8 cellular contexts compared by ENCODE assay signal in genomic region chr2:191679818-191680600, GRCh38. TPM values are rescaled to one million over a fixed set of nuclear protein-coding genes. Genes with fewer than 3 reads are reported as not detected.
A peak's percentile ranks its signal among the peaks of the same experiment; 100 is the strongest.
DNase-seq lines count a peak whose midpoint lies in the region; ATAC-seq, FAIRE-seq and TF ChIP-seq lines count a peak whose summit lies in the region.

No MANE protein-coding gene starts in this region.

- intact Hi-C loops in naive thymus-derived CD4-positive, alpha-beta T cell (cut with micrococcal nuclease), result loop anchor here (1.0 to 10.0 kb wide), 10 partner anchors 11 to 2005 kb away; partner anchors contain the start of genes ANKAR (in 1 of the 2), MFSD6 (in 1 of the 2) and OSGEPL1 (in 1 of the 2)

- CTCF ChIA-PET in naive thymus-derived CD4-positive, alpha-beta T cell (lab: Charles Lee), result interaction anchor here (0.6 to 1.4 kb wide), 3 partner anchors 56 to 113 kb away, joined by 3 to 5 read pairs (median 3); no protein-coding TSS in a partner anchor

- in situ Hi-C loops in astrocyte of the spinal cord (cut with HindIII; ENCODE audit: low sequenced_read_pairs), result loop anchor here (25.0 kb wide), 1 partner anchor 118 kb away; no protein-coding TSS in a partner anchor

- H3K27me3 ChIP-seq in MG63, result no peaks in the 10 kb centered on the region
- no peaks in the 10 kb centered on the region for H3K27me3 ChIP-seq in naive thymus-derived CD4-positive, alpha-beta T cell (ENCODE audit: control insufficient read depth in 2 of 2, insufficient read depth in 2 of 2, low read length in 2 of 2)

- H3K4me1 ChIP-seq in naive thymus-derived CD4-positive, alpha-beta T cell (ENCODE audit: control insufficient read depth in 2 of 2, insufficient read depth in 2 of 2, low read length in 2 of 2), result peaks cover 46 to 47% of the 10 kb centered on the region in 2 donors

- no peak for ATAC-seq in naive thymus-derived CD4-positive, alpha-beta T cell

- peak overlapping the region; percentile 87 for H3K27ac ChIP-seq in naive thymus-derived CD4-positive, alpha-beta T cell (ENCODE audit: low read depth, low read length)

- peaks cover 0 to 4% (median 0%) of the 10 kb centered on the region in 11 donors for H3K9me3 Mint-ChIP-seq in naive thymus-derived CD4-positive, alpha-beta T cell

- no peak for TF ChIP-seq CTCF in astrocyte of the spinal cord (IDR thresholded peaks at IDR 0.05; ENCODE audit: low read depth, low read length)

- peak overlapping the region; percentile 60 to 100 (median 98) for H3K27ac Mint-ChIP-seq in naive thymus-derived CD4-positive, alpha-beta T cell

- peak overlapping the region; percentile 68 for H3K4me3 ChIP-seq in MG63
- peak overlapping the region; percentile 83 for H3K4me3 ChIP-seq in astrocyte of the spinal cord (ENCODE audit: low read depth, low read length)
- H3K4me3 ChIP-seq in naive thymus-derived CD4-positive, alpha-beta T cell (ENCODE audit: low read length), result peak overlapping the region; percentile 37

- H3K4me1 Mint-ChIP-seq in naive thymus-derived CD4-positive, alpha-beta T cell, result peaks cover 26 to 76% (median 68%) of the 10 kb centered on the region in 7 donors

- peak overlapping the region; percentile 87 to 99 (median 96) for H3K4me3 Mint-ChIP-seq in naive thymus-derived CD4-positive, alpha-beta T cell

- no peaks in the 10 kb centered on the region for H3K9me3 ChIP-seq in MG63
- H3K9me3 ChIP-seq in naive thymus-derived CD4-positive, alpha-beta T cell (ENCODE audit: control insufficient read depth in 2 of 3, low read length in 3 of 3), result no peaks in the 10 kb centered on the region

- peaks cover 4 to 27% (median 14%) of the 10 kb centered on the region in 5 donors for H3K36me3 Mint-ChIP-seq in naive thymus-derived CD4-positive, alpha-beta T cell

- H3K27me3 Mint-ChIP-seq in naive thymus-derived CD4-positive, alpha-beta T cell, result peaks cover 0 to 2% (median 0%) of the 10 kb centered on the region in 5 donors

- FAIRE-seq in GM12892 (lab: Jason Lieb, UNC), result peak; percentile 84

- POLR2A ChIA-PET in naive thymus-derived CD4-positive, alpha-beta T cell (lab: Charles Lee), result interaction anchor here (0.6 to 9.8 kb wide), 5 partner anchors 44 to 111 kb away, joined by 3 to 173 read pairs (median 3); no protein-coding TSS in a partner anchor

- DNase-seq in GM12892 (ENCODE audit: insufficient read length) (no peak), H4 (ENCODE audit: low spot score) (peak; percentile 79), MG63 (no peak), astrocyte of the spinal cord (ENCODE audit: low read depth, low spot score) (peak; percentile 74), NCI-H2171 treated with DMSO at 0.1 percent for 48 hours (lab: John Stamatoyannopoulos, UW) (no peak), NCI-H1436 (lab: John Stamatoyannopoulos, UW) (no peak), middle frontal gyrus (ENCODE audit: extremely low spot score, low spot score) (no peak)
- DNase-seq in naive thymus-derived CD4-positive, alpha-beta T cell, result peak in 7 of 9 donors; percentile 40 to 59 (median 48)

- peak; percentile 67 for TF ChIP-seq POLR2A in GM12892 (IDR thresholded peaks at IDR 0.05; ENCODE audit: low read depth, low read length)

- H3K36me3 ChIP-seq in MG63, result peaks cover 59% of the 10 kb centered on the region
- H3K36me3 ChIP-seq in naive thymus-derived CD4-positive, alpha-beta T cell (ENCODE audit: control insufficient read depth in 2 of 3, insufficient read depth in 3 of 3, low read length in 3 of 3), result peaks cover 13 to 30% (median 19%) of the 10 kb centered on the region in 3 experiments

RNA-seq across cellular contexts. Expression of gene NABP1, which starts 2.1 kb away (rescaled TPM):
- polyA plus RNA-seq in GM12892 (2012; ENCODE audit: missing spikeins), result 20.7 TPM
- 17.9 and 19.8 TPM in 2 replicates for total RNA-seq in H4 (2014; rRNA removed; shearing (Covaris generic))
- 15.8 and 24.1 TPM in 2 replicates for total RNA-seq in MG63 (2014; rRNA removed; shearing (Covaris generic); ENCODE audit: low replicate concordance)
- total RNA-seq in naive thymus-derived CD4-positive, alpha-beta T cell, result 10 to 100 TPM; 24.5 to 79.5 (median 55.4) TPM
- 1 to 10 TPM; 4.2 to 5.6 TPM for polyA plus RNA-seq in naive thymus-derived CD4-positive, alpha-beta T cell

Comparison
In these comparisons a context has a peak if more than half of its experiments do, and no peak if none do; other contexts are left out.
1. DNase-seq: peak in H4 (single experiment), astrocyte of the spinal cord (single experiment) and naive thymus-derived CD4-positive, alpha-beta T cell (7 of 9); none in GM12892 (single experiment), MG63 (single experiment), NCI-H2171 treated with DMSO at 0.1 percent for 48 hours (single experiment), NCI-H1436 (single experiment) and middle frontal gyrus (single experiment).
2. Peak in every context shown above with its lines, with median percentiles within 50 percentile points of each other: H3K4me3 ChIP-seq.